28 cellular contexts compared by ENCODE assay signal in genomic region chr12:109983432-109984142, GRCh38. TPM values are rescaled to one million over a fixed set of nuclear protein-coding genes. Genes with fewer than 3 reads are reported as not detected.
A peak's percentile ranks its signal among the peaks of the same experiment; 100 is the strongest.
DNase-seq lines count a peak whose midpoint lies in the region; ATAC-seq and TF ChIP-seq lines count a peak whose summit lies in the region.
"Had no signal": no experiment of that assay in that cellular context is flagged by ENCODE, and none has a peak within 500 bp of the region (broad histone marks: within the 10 kb centered on the region; RNA-seq: fewer than 3 reads in every experiment).

No MANE protein-coding gene starts in this region.

- POLR2A ChIA-PET in activated CD4-positive, alpha-beta memory T cell treated with anti-CD3 and anti-CD28 coated beads for 36 hours (lab: Charles Lee): interaction anchor here (0.6 kb wide), 1 partner anchor 11 kb away, joined by 3 read pairs; no protein-coding TSS in a partner anchor
- POLR2A ChIA-PET in activated CD4-positive, alpha-beta memory T cell treated with anti-CD3 and anti-CD28 coated beads, Interleukin-2, amount 10 ng/mL, durations not matched to agents 7 days and 5 days (lab: Charles Lee): interaction anchor here (0.7 to 1.9 kb wide), 3 partner anchors 11 to 19 kb away, joined by 3 to 8 read pairs (median 7); partner anchors contain the start of gene ANKRD13A
- POLR2A ChIA-PET in T-cell (lab: Charles Lee): interaction anchor here in 1 of 2 donors (0.5 kb wide), 1 partner anchor 483 kb away, joined by 8 read pairs; no protein-coding TSS in a partner anchor

- H3K4me2 ChIP-seq in trophoblast cell (ENCODE audit: low read length): no peak overlapping the region

- H3K18ac ChIP-seq in trophoblast cell (ENCODE audit: low read length): no peak overlapping the region

- ATAC-seq in T-cell (replicated peaks in 1 of 4): no peak
- ATAC-seq in heart left ventricle: peak in 3 of 4 donors; percentile 79 to 89 (median 80)
- ATAC-seq in HG03571 (IDR thresholded peaks at IDR 0.05; ENCODE audit: unreplicated experiment): no peak
- ATAC-seq in HG03457 (IDR thresholded peaks at IDR 0.05; ENCODE audit: unreplicated experiment): no peak
- ATAC-seq: activated CD4-positive, CD25-positive, alpha-beta regulatory T cell treated with anti-CD3 and anti-CD28 coated beads, Interleukin-2, amount 50 U/mL, for 24 hours; naive thymus-derived CD8-positive, alpha-beta T cell; Panc1 had no signal

- no peaks in the 10 kb centered on the region for H3K79me1 ChIP-seq in trophoblast cell (ENCODE audit: low read length)

- no peak overlapping the region for H2BK120ac ChIP-seq in trophoblast cell (ENCODE audit: insufficient read depth, low read length, poor library complexity)

- CTCF ChIA-PET in activated CD4-positive, alpha-beta memory T cell treated with anti-CD3 and anti-CD28 coated beads for 36 hours (lab: Charles Lee): interaction anchor here (2.3 kb wide), 1 partner anchor 21 kb away, joined by 6 read pairs; no protein-coding TSS in a partner anchor
- CTCF ChIA-PET in activated CD4-positive, alpha-beta memory T cell treated with anti-CD3 and anti-CD28 coated beads, Interleukin-2, amount 10 ng/mL, durations not matched to agents 7 days and 5 days (lab: Charles Lee): interaction anchor here (0.6 kb wide), 1 partner anchor 16 kb away, joined by 3 read pairs; no protein-coding TSS in a partner anchor
- CTCF ChIA-PET in T-cell (lab: Charles Lee): interaction anchor here in 1 of 2 donors (0.6 kb wide), 1 partner anchor 593 kb away, joined by 3 read pairs; no protein-coding TSS in a partner anchor

- H3K4me3 ChIP-seq in heart left ventricle (no peak overlapping the region), trophoblast cell (ENCODE audit: low read depth, low read length) (no peak overlapping the region)
- H3K4me3 ChIP-seq: esophagus squamous epithelium, MG63, SJSA1, skin epidermis, vagina had no signal

- no peaks in the 10 kb centered on the region for H3K9me3 ChIP-seq in heart left ventricle
- H3K9me3 ChIP-seq in trophoblast cell (ENCODE audit: insufficient read depth, low read depth, low read length): no peaks in the 10 kb centered on the region
- H3K9me3 ChIP-seq: esophagus squamous epithelium, SJSA1, vagina had no signal

- no peak overlapping the region for H4K91ac ChIP-seq in trophoblast cell (ENCODE audit: low read depth, low read length)

- WGBS in heart left ventricle, 4 donors: 63 to 82% (median 69%) methylated on average over 8 of the region's 8 CpGs
- no CpG with 5 or more reads among the region's 8 CpGs for WGBS in trophoblast cell (ENCODE audit: extremely low coverage, insufficient coverage, insufficient read length)

- no peak overlapping the region for H3K23ac ChIP-seq in trophoblast cell (ENCODE audit: low read length)

- peak overlapping the region; percentile 33 for H3K27ac Mint-ChIP-seq in activated CD4-positive, alpha-beta memory T cell treated with anti-CD3 and anti-CD28 coated beads for 36 hours
- no peak overlapping the region for H3K27ac Mint-ChIP-seq in activated CD4-positive, alpha-beta memory T cell treated with anti-CD3 and anti-CD28 coated beads, Interleukin-2, amount 10 ng/mL, durations not matched to agents 7 days and 5 days
- peak overlapping the region; percentile 71 to 74 for H3K27ac Mint-ChIP-seq in T-cell
- H3K27ac Mint-ChIP-seq: activated T-helper 1 cell treated with anti-CD3 and anti-CD28 coated beads, Interleukin-12 subunit alpha, Interleukin-12 subunit beta, Interleukin-2, Interleukin-4 antibody, amounts not matched to agents 30 ng/mL and 10 ng/mL and 1 ng/mL, durations not matched to agents 14 hours and 24 hours and 36 hours; CD4-positive, CD25-positive, alpha-beta regulatory T cell; H9 had no signal

- no peak overlapping the region for H2AK5ac ChIP-seq in trophoblast cell (ENCODE audit: low read length)

- peak overlapping the region; percentile 37 for H3K9ac ChIP-seq in trophoblast cell (ENCODE audit: low read length)

- no peak overlapping the region for H4K12ac ChIP-seq in trophoblast cell (ENCODE audit: low read depth, low read length)

- TF ChIP-seq POLR2A in heart left ventricle (IDR thresholded peaks at IDR 0.05): no peak

- H2AFZ ChIP-seq in trophoblast cell (ENCODE audit: insufficient read depth, low read length, poor library complexity): no peak overlapping the region

- H3K36me3 Mint-ChIP-seq in activated CD4-positive, alpha-beta memory T cell treated with anti-CD3 and anti-CD28 coated beads for 36 hours: peaks cover 56% of the 10 kb centered on the region
- peaks cover 66% of the 10 kb centered on the region for H3K36me3 Mint-ChIP-seq in activated CD4-positive, alpha-beta memory T cell treated with anti-CD3 and anti-CD28 coated beads, Interleukin-2, amount 10 ng/mL, durations not matched to agents 7 days and 5 days (ENCODE audit: low read depth)
- peaks cover 51% of the 10 kb centered on the region for H3K36me3 Mint-ChIP-seq in T-cell

- H3K36me3 ChIP-seq in heart left ventricle (peaks cover 3 to 100% (median 100%) of the 10 kb centered on the region in 9 donors), trophoblast cell (ENCODE audit: control insufficient read depth in 1 of 2, insufficient read depth in 2 of 2, low read length in 2 of 2) (peaks cover 25 to 31% of the 10 kb centered on the region in 2 experiments)

- H2BK5ac ChIP-seq in trophoblast cell (ENCODE audit: low read depth, low read length, poor library complexity): no peak overlapping the region

- no peak overlapping the region for H4K8ac ChIP-seq in trophoblast cell (ENCODE audit: low read depth, low read length)

- DNase-seq in activated CD4-positive, alpha-beta memory T cell treated with anti-CD3 and anti-CD28 coated beads for 36 hours: peak; percentile 32
- no peak for DNase-seq in activated CD4-positive, alpha-beta memory T cell treated with anti-CD3 and anti-CD28 coated beads, Interleukin-2, amount 10 ng/mL, durations not matched to agents 7 days and 5 days
- DNase-seq in T-cell (no peak), heart left ventricle (no peak), trophoblast cell (no peak), NCI-H1048 (lab: John Stamatoyannopoulos, UW) (no peak)
- DNase-seq: CD4-positive, CD25-positive, alpha-beta regulatory T cell; dermis blood vessel endothelial cell; esophagus squamous epithelium; H9; KBM-7; MG63; naive thymus-derived CD8-positive, alpha-beta T cell; NCI-H1417; NCI-H2081; NCI-H2227 treated with DMSO at 0.1 percent for 48 hours; NCI-H526 treated with DMSO at 0.1 percent for 48 hours; nucleus accumbens; stimulated activated CD8-positive, alpha-beta memory T cell treated with anti-CD3 and anti-CD28 coated beads, Interleukin-4, amount 100 ng/mL, for 48 hours; T-helper 1 cell had no signal

- TF ChIP-seq CTCF in heart left ventricle (IDR thresholded peaks at IDR 0.05): no peak

- peak overlapping the region in 2 of 12 donors; percentile 3 to 4 for H3K27ac ChIP-seq in heart left ventricle
- H3K27ac ChIP-seq in trophoblast cell (ENCODE audit: low read depth, low read length): no peak overlapping the region
- H3K27ac ChIP-seq: esophagus squamous epithelium, SJSA1, vagina had no signal

- H3K14ac ChIP-seq in trophoblast cell (ENCODE audit: low read length): no peak overlapping the region

- intact Hi-C loops in activated CD4-positive, alpha-beta memory T cell treated with anti-CD3 and anti-CD28 coated beads for 36 hours (cut with micrococcal nuclease): no loop called here
- intact Hi-C loops in heart left ventricle (cut with DNase I): no loop called here

- H2BK12ac ChIP-seq in trophoblast cell (ENCODE audit: low read length): no peak overlapping the region

- H3K4me1 Mint-ChIP-seq in activated CD4-positive, alpha-beta memory T cell treated with anti-CD3 and anti-CD28 coated beads for 36 hours (ENCODE audit: low read depth): peaks cover 63% of the 10 kb centered on the region
- peaks cover 58% of the 10 kb centered on the region for H3K4me1 Mint-ChIP-seq in activated CD4-positive, alpha-beta memory T cell treated with anti-CD3 and anti-CD28 coated beads, Interleukin-2, amount 10 ng/mL, durations not matched to agents 7 days and 5 days
- peaks cover 28 to 46% (median 33%) of the 10 kb centered on the region in 3 donors for H3K4me1 Mint-ChIP-seq in T-cell
- H3K4me1 Mint-ChIP-seq: H9 had no signal

- H3K27me3 Mint-ChIP-seq in activated CD4-positive, alpha-beta memory T cell treated with anti-CD3 and anti-CD28 coated beads for 36 hours: no peaks in the 10 kb centered on the region
- H3K27me3 Mint-ChIP-seq in activated CD4-positive, alpha-beta memory T cell treated with anti-CD3 and anti-CD28 coated beads, Interleukin-2, amount 10 ng/mL, durations not matched to agents 7 days and 5 days: no peaks in the 10 kb centered on the region
- H3K27me3 Mint-ChIP-seq in T-cell: no peaks in the 10 kb centered on the region
- H3K27me3 Mint-ChIP-seq: CD4-positive, CD25-positive, alpha-beta regulatory T cell; naive thymus-derived CD8-positive, alpha-beta T cell had no signal

- no peak overlapping the region for H3K4me3 Mint-ChIP-seq in activated CD4-positive, alpha-beta memory T cell treated with anti-CD3 and anti-CD28 coated beads for 36 hours
- H3K4me3 Mint-ChIP-seq in activated CD4-positive, alpha-beta memory T cell treated with anti-CD3 and anti-CD28 coated beads, Interleukin-2, amount 10 ng/mL, durations not matched to agents 7 days and 5 days: no peak overlapping the region
- H3K4me3 Mint-ChIP-seq in T-cell: no peak overlapping the region
- H3K4me3 Mint-ChIP-seq: CD4-positive, CD25-positive, alpha-beta regulatory T cell; H9; naive thymus-derived CD8-positive, alpha-beta T cell had no signal

- H3K4ac ChIP-seq in trophoblast cell (ENCODE audit: low read depth, low read length): no peak overlapping the region

- no peaks in the 10 kb centered on the region for H3K79me2 ChIP-seq in trophoblast cell (ENCODE audit: control insufficient read depth, insufficient read depth, low read length, poor library complexity)

- peaks cover 3% of the 10 kb centered on the region for H3K9me3 Mint-ChIP-seq in activated CD4-positive, alpha-beta memory T cell treated with anti-CD3 and anti-CD28 coated beads for 36 hours
- no peaks in the 10 kb centered on the region for H3K9me3 Mint-ChIP-seq in activated CD4-positive, alpha-beta memory T cell treated with anti-CD3 and anti-CD28 coated beads, Interleukin-2, amount 10 ng/mL, durations not matched to agents 7 days and 5 days
- H3K9me3 Mint-ChIP-seq in T-cell: no peaks in the 10 kb centered on the region
- H3K9me3 Mint-ChIP-seq: H9; naive thymus-derived CD8-positive, alpha-beta T cell had no signal

- H3K27me3 ChIP-seq in heart left ventricle: no peaks in the 10 kb centered on the region
- H3K27me3 ChIP-seq in trophoblast cell (ENCODE audit: insufficient read depth, low read length): no peaks in the 10 kb centered on the region
- H3K27me3 ChIP-seq: esophagus squamous epithelium, MG63, SJSA1, vagina had no signal

- H3K4me1 ChIP-seq in heart left ventricle: peaks cover 0 to 36% (median 0%) of the 10 kb centered on the region in 12 donors
- no peaks in the 10 kb centered on the region for H3K4me1 ChIP-seq in trophoblast cell (ENCODE audit: control insufficient read depth in 1 of 2, insufficient read depth in 2 of 2, low read length in 2 of 2)
- H3K4me1 ChIP-seq: vagina had no signal

RNA-seq across cellular contexts. Expression of gene GIT2, which starts 12.6 kb away (rescaled TPM):
- total RNA-seq in activated CD4-positive, alpha-beta memory T cell treated with anti-CD3 and anti-CD28 coated beads for 36 hours: 10 to 100 TPM; 52.1 to 56.7 TPM
- total RNA-seq in activated CD4-positive, alpha-beta memory T cell treated with anti-CD3 and anti-CD28 coated beads, Interleukin-2, amount 10 ng/mL, durations not matched to agents 7 days and 5 days: 100 to 1,000 TPM; 107 to 112 TPM
- 100 to 1,000 TPM in 4 of 5 donors, 10 to 100 TPM in 1; 96.7 to 132 (median 108) TPM for total RNA-seq in T-cell
- total RNA-seq in heart left ventricle: 10 to 100 TPM; 28.5 to 56.7 (median 41.7) TPM
- polyA plus RNA-seq in heart left ventricle: 10 to 100 TPM; 17.4 to 33.9 TPM
- polyA plus RNA-seq in trophoblast cell (2013): 13.6 and 15.0 TPM in 2 replicates

RNA-seq across cellular contexts. Expression of gene ANKRD13A, which starts 15.6 kb away (rescaled TPM):
- total RNA-seq in activated CD4-positive, alpha-beta memory T cell treated with anti-CD3 and anti-CD28 coated beads for 36 hours: 10 to 100 TPM; 45.0 to 46.6 TPM
- 10 to 100 TPM; 84.3 to 85.2 TPM for total RNA-seq in activated CD4-positive, alpha-beta memory T cell treated with anti-CD3 and anti-CD28 coated beads, Interleukin-2, amount 10 ng/mL, durations not matched to agents 7 days and 5 days
- 10 to 100 TPM; 63.8 to 87.0 (median 76.8) TPM for total RNA-seq in T-cell
- total RNA-seq in heart left ventricle: 10 to 100 TPM; 16.0 to 80.6 (median 24.4) TPM
- polyA plus RNA-seq in heart left ventricle: 10 to 100 TPM in 1 of 2 donors, 1 to 10 TPM in 1; 8.4 to 47.4 TPM
- polyA plus RNA-seq in trophoblast cell (2013): 20.1 TPM in 2 replicates

Comparison
In these comparisons a context has a peak if more than half of its experiments do, and no peak if none do; other contexts are left out.
1. ATAC-seq: peak in heart left ventricle (3 of 4); none in T-cell (0 of 4), HG03571 (single experiment) and HG03457 (single experiment).